ENCODE assay signal across 9 cellular contexts in genomic region chr2:219308142-219309093, GRCh38. TPM values are rescaled to one million over a fixed set of nuclear protein-coding genes. Genes with fewer than 3 reads are reported as not detected.
DNase-seq lines count a peak whose midpoint lies in the region; ATAC-seq and TF ChIP-seq lines count a peak whose summit lies in the region.
"Had no signal": no experiment of that assay in that cellular context is flagged by ENCODE, and none has a peak within 500 bp of the region (broad histone marks: within the 10 kb centered on the region; RNA-seq: fewer than 3 reads in every experiment).

No MANE protein-coding gene starts in this region.

- H3K27ac ChIP-seq in CD4-positive, CD25-positive, alpha-beta regulatory T cell (ENCODE audit: insufficient read depth, low read length, poor library complexity, severe bottlenecking) = no peak overlapping the region
- H3K27ac ChIP-seq: skin epidermis had no signal

- intact Hi-C loops in Right ventricle myocardium superior (cut with DNase I) = no loop called here

- H3K27ac Mint-ChIP-seq in CD4-positive, CD25-positive, alpha-beta regulatory T cell = no peak overlapping the region
- H3K27ac Mint-ChIP-seq in progenitor cell of endocrine pancreas = peak overlapping the region; percentile 77

- H3K27me3 Mint-ChIP-seq in CD4-positive, CD25-positive, alpha-beta regulatory T cell = peaks cover 66% of the 10 kb centered on the region
- H3K27me3 Mint-ChIP-seq in progenitor cell of endocrine pancreas = peaks cover 82% of the 10 kb centered on the region

- H3K9me3 ChIP-seq in CD4-positive, CD25-positive, alpha-beta regulatory T cell (ENCODE audit: control insufficient read depth in 2 of 2, low read length in 2 of 2) = no peaks in the 10 kb centered on the region

- H3K4me3 Mint-ChIP-seq in CD4-positive, CD25-positive, alpha-beta regulatory T cell = no peak overlapping the region
- peak overlapping the region; percentile 73 for H3K4me3 Mint-ChIP-seq in progenitor cell of endocrine pancreas (ENCODE audit: low read depth)

- DNase-seq in CD4-positive, CD25-positive, alpha-beta regulatory T cell = peak; percentile 33 to 57 (median 52)
- DNase-seq in SHP77 treated with DMSO at 0.1 percent for 48 hours (lab: John Stamatoyannopoulos, UW) (peak; percentile 23), Right ventricle myocardium superior (peak; percentile 75), progenitor cell of endocrine pancreas (ENCODE audit: low spot score, unreplicated experiment) (peak; percentile 82)
- peak; percentile 43 for DNase-seq in activated gamma-delta T cell treated with anti-CD3 and anti-CD28 coated beads, Interleukin-2, amount 50 U/mL, for 16 hours (ENCODE audit: low read depth)

- TF ChIP-seq CTCF in progenitor cell of endocrine pancreas (IDR thresholded peaks at IDR 0.05; ENCODE audit: unreplicated experiment) = no peak

- peak; percentile 45 to 66 for ATAC-seq in CD4-positive, CD25-positive, alpha-beta regulatory T cell (ENCODE audit: low read depth in 2 of 2)
- ATAC-seq in HG03432 (IDR thresholded peaks at IDR 0.05; ENCODE audit: unreplicated experiment) (peak; percentile 42), Right ventricle myocardium superior (ENCODE audit: poor library complexity) (peak; percentile 86), HG03159 (IDR thresholded peaks at IDR 0.05; ENCODE audit: unreplicated experiment) (no peak), HG02571 (IDR thresholded peaks at IDR 0.05; ENCODE audit: unreplicated experiment) (no peak)

- no peaks in the 10 kb centered on the region for H3K36me3 ChIP-seq in CD4-positive, CD25-positive, alpha-beta regulatory T cell (ENCODE audit: control insufficient read depth, insufficient read depth, low read length)

- peaks cover 0 to 2% (median 0%) of the 10 kb centered on the region in 4 donors for H3K4me1 Mint-ChIP-seq in CD4-positive, CD25-positive, alpha-beta regulatory T cell
- H3K4me1 Mint-ChIP-seq in progenitor cell of endocrine pancreas (ENCODE audit: low read depth) = peaks cover 2% of the 10 kb centered on the region

- H3K36me3 Mint-ChIP-seq in CD4-positive, CD25-positive, alpha-beta regulatory T cell = peaks cover 2% of the 10 kb centered on the region
- H3K36me3 Mint-ChIP-seq in progenitor cell of endocrine pancreas (ENCODE audit: insufficient read depth) = no peaks in the 10 kb centered on the region

- no peaks in the 10 kb centered on the region for H3K4me1 ChIP-seq in CD4-positive, CD25-positive, alpha-beta regulatory T cell (ENCODE audit: control insufficient read depth, insufficient read depth, low read length, poor library complexity, severe bottlenecking)

- no peak overlapping the region for H3K4me3 ChIP-seq in CD4-positive, CD25-positive, alpha-beta regulatory T cell (ENCODE audit: low read depth, low read length)
- H3K4me3 ChIP-seq: skin epidermis had no signal

- H3K9me3 Mint-ChIP-seq in CD4-positive, CD25-positive, alpha-beta regulatory T cell = peaks cover 0 to 6% (median 3%) of the 10 kb centered on the region in 7 donors
- H3K9me3 Mint-ChIP-seq in progenitor cell of endocrine pancreas (ENCODE audit: low read depth) = no peaks in the 10 kb centered on the region

- peaks cover 18% of the 10 kb centered on the region for H3K27me3 ChIP-seq in CD4-positive, CD25-positive, alpha-beta regulatory T cell (ENCODE audit: control insufficient read depth, insufficient read depth, low read length)

RNA-seq across cellular contexts. Expression of gene PTPRN, which starts 0.8 kb away (rescaled TPM):
- not detected for total RNA-seq in CD4-positive, CD25-positive, alpha-beta regulatory T cell
- under 1 TPM in 1 of 4 donors, not detected in 3; 0.28 TPM for polyA plus RNA-seq in CD4-positive, CD25-positive, alpha-beta regulatory T cell
- total RNA-seq in Right ventricle myocardium superior (not detected), progenitor cell of endocrine pancreas (30.2 and 30.5 TPM in 2 replicates)

RNA-seq across cellular contexts. Expression of gene RESP18, which starts 24.1 kb away (rescaled TPM):
- not detected for total RNA-seq in CD4-positive, CD25-positive, alpha-beta regulatory T cell
- not detected for polyA plus RNA-seq in CD4-positive, CD25-positive, alpha-beta regulatory T cell
- not detected for total RNA-seq in Right ventricle myocardium superior
- total RNA-seq in progenitor cell of endocrine pancreas = not detected in 2 replicates

RNA-seq across cellular contexts. Expression of gene DNAJB2, which starts 29.3 kb away (rescaled TPM):
- 133 TPM for total RNA-seq in CD4-positive, CD25-positive, alpha-beta regulatory T cell
- polyA plus RNA-seq in CD4-positive, CD25-positive, alpha-beta regulatory T cell = 1 to 10 TPM; 6.0 to 7.3 (median 6.2) TPM
- 83.3 TPM for total RNA-seq in Right ventricle myocardium superior
- total RNA-seq in progenitor cell of endocrine pancreas = 66.2 and 69.5 TPM in 2 replicates

RNA-seq across cellular contexts. Expression of gene TUBA4A, which starts 54.7 kb away (rescaled TPM):
- 245 TPM for total RNA-seq in CD4-positive, CD25-positive, alpha-beta regulatory T cell
- polyA plus RNA-seq in CD4-positive, CD25-positive, alpha-beta regulatory T cell = 100 to 1,000 TPM; 217 to 323 (median 270) TPM
- total RNA-seq in Right ventricle myocardium superior (84.3 TPM), progenitor cell of endocrine pancreas (8.3 and 9.1 TPM in 2 replicates)

RNA-seq across cellular contexts. Expression of gene TUBA4B, which starts 55.4 kb away (rescaled TPM):
- not detected for total RNA-seq in CD4-positive, CD25-positive, alpha-beta regulatory T cell
- not detected for polyA plus RNA-seq in CD4-positive, CD25-positive, alpha-beta regulatory T cell
- total RNA-seq in Right ventricle myocardium superior (not detected), progenitor cell of endocrine pancreas (not detected in 2 replicates)

Comparison
In these comparisons a context has a peak if more than half of its experiments do, and no peak if none do; other contexts are left out.
1. ATAC-seq: peak in CD4-positive, CD25-positive, alpha-beta regulatory T cell (2 of 2), HG03432 (single experiment) and Right ventricle myocardium superior (single experiment); none in HG03159 (single experiment) and HG02571 (single experiment).
2. DNase-seq: peak in every context shown above with its lines; median percentile 82 in progenitor cell of endocrine pancreas; 75 in Right ventricle myocardium superior; 52 in CD4-positive, CD25-positive, alpha-beta regulatory T cell; 43 in activated gamma-delta T cell treated with anti-CD3 and anti-CD28 coated beads, Interleukin-2, amount 50 U/mL, for 16 hours; 23 in SHP77 treated with DMSO at 0.1 percent for 48 hours.
3. RNA of gene PTPRN, which starts 0.8 kb away (total RNA-seq): 30.2 to 30.5 TPM in progenitor cell of endocrine pancreas; not detected in CD4-positive, CD25-positive, alpha-beta regulatory T cell (single experiment) and not detected in Right ventricle myocardium superior (single experiment); every median in the first group is over 10 times any median in the second.